1 cellular context compared by ENCODE assay signal in the genomic region with DNA sequence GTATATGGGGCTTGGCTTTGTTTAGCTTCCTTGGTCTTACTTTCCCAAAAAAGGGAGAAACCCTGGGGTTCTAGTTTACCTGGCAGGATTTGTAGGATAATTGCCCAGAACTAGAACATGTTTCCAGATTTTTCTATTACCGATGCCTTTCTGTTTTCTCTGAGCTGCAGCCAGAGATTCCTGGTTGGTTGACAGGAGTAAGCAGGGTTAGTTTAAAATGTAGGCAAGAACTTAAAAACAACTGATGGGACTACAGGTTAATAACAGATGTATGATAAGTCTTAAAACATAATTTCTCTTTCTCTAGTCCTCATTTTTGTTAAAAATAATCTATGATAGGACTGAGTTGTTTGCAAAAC.
TF ChIP-seq lines count a peak whose summit lies in the region.

No MANE protein-coding gene starts in this region.

TF ChIP-seq in IMR-90, 13 proteins besides CTCF, POLR2A, EP300 and RAD21 (continued from another document):
- TF ChIP-seq FOS (IDR thresholded peaks at IDR 0.05; ENCODE audit: low read depth, low read length) (no peak), SMC3 (IDR thresholded peaks at IDR 0.05; ENCODE audit: low read depth, low read length) (no peak), RFX5 (IDR thresholded peaks at IDR 0.05; ENCODE audit: low read depth, low read length) (no peak), MAZ (IDR thresholded peaks at IDR 0.05; ENCODE audit: borderline replicate concordance, low read depth, low read length) (no peak), CHD1 (IDR thresholded peaks at IDR 0.05; ENCODE audit: low read depth, low read length) (no peak)
- TF ChIP-seq, protein P1, sequence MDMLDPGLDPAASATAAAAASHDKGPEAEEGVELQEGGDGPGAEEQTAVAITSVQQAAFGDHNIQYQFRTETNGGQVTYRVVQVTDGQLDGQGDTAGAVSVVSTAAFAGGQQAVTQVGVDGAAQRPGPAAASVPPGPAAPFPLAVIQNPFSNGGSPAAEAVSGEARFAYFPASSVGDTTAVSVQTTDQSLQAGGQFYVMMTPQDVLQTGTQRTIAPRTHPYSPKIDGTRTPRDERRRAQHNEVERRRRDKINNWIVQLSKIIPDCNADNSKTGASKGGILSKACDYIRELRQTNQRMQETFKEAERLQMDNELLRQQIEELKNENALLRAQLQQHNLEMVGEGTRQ (IDR thresholded peaks at IDR 0.05; ENCODE audit: low read depth, low read length): no peak
